25 cellular contexts compared by ENCODE assay signal in genomic region chr17:64037180-64037579, GRCh38. TPM values are rescaled to one million over a fixed set of nuclear protein-coding genes. Genes with fewer than 3 reads are reported as not detected.
DNase-seq lines count a peak whose midpoint lies in the region; ATAC-seq and TF ChIP-seq lines count a peak whose summit lies in the region.
"Had no signal": no experiment of that assay in that cellular context is flagged by ENCODE, and none has a peak within 500 bp of the region (broad histone marks: within the 10 kb centered on the region; RNA-seq: fewer than 3 reads in every experiment).

No MANE protein-coding gene starts in this region.

- no peaks in the 10 kb centered on the region for H3K9me3 Mint-ChIP-seq in CD8-positive, alpha-beta memory T cell
- no peaks in the 10 kb centered on the region for H3K9me3 Mint-ChIP-seq in effector memory CD8-positive, alpha-beta T cell
- H3K9me3 Mint-ChIP-seq in stimulated activated effector memory CD8-positive, alpha-beta T cell treated with anti-CD3 and anti-CD28 coated beads, Interleukin-12 subunit alpha, Interleukin-12 subunit beta, amount 100 ng/mL, for 72 hours = no peaks in the 10 kb centered on the region
- H3K9me3 Mint-ChIP-seq: CD4-positive, alpha-beta T cell; H9 had no signal

- H3K27me3 Mint-ChIP-seq in CD8-positive, alpha-beta memory T cell = no peaks in the 10 kb centered on the region
- no peaks in the 10 kb centered on the region for H3K27me3 Mint-ChIP-seq in effector memory CD8-positive, alpha-beta T cell
- H3K27me3 Mint-ChIP-seq: CD4-positive, alpha-beta T cell had no signal

- no peaks in the 10 kb centered on the region for H3K27me3 ChIP-seq in CD8-positive, alpha-beta memory T cell (ENCODE audit: insufficient read depth, low read length, poor library complexity, severe bottlenecking)
- no peaks in the 10 kb centered on the region for H3K27me3 ChIP-seq in colonic mucosa
- H3K27me3 ChIP-seq: BLaER1 treated with 17β-estradiol and CSF1 and Interleukin-3, amounts not matched to agents 10 nM and 100 nM had no signal

- no peak overlapping the region for H3K4me3 Mint-ChIP-seq in CD8-positive, alpha-beta memory T cell
- no peak overlapping the region for H3K4me3 Mint-ChIP-seq in effector memory CD8-positive, alpha-beta T cell
- no peak overlapping the region for H3K4me3 Mint-ChIP-seq in stimulated activated effector memory CD8-positive, alpha-beta T cell treated with anti-CD3 and anti-CD28 coated beads, Interleukin-12 subunit alpha, Interleukin-12 subunit beta, amount 100 ng/mL, for 72 hours
- H3K4me3 Mint-ChIP-seq: CD4-positive, alpha-beta T cell; H9 had no signal

- intact Hi-C loops in colonic mucosa (cut with DNase I) = no loop called here

- TF ChIP-seq CTCF in 22Rv1 (IDR thresholded peaks at IDR 0.05) (no peak), colonic mucosa (IDR thresholded peaks at IDR 0.05) (no peak)

- H3K4me1 Mint-ChIP-seq in CD8-positive, alpha-beta memory T cell = peaks cover 0 to 19% (median 16%) of the 10 kb centered on the region in 3 donors
- peaks cover 0 to 15% of the 10 kb centered on the region in 2 donors for H3K4me1 Mint-ChIP-seq in effector memory CD8-positive, alpha-beta T cell (ENCODE audit: low read depth in 2 of 2)
- peaks cover 31% of the 10 kb centered on the region for H3K4me1 Mint-ChIP-seq in stimulated activated effector memory CD8-positive, alpha-beta T cell treated with anti-CD3 and anti-CD28 coated beads, Interleukin-12 subunit alpha, Interleukin-12 subunit beta, amount 100 ng/mL, for 72 hours

- H3K27ac ChIP-seq in 22Rv1 (peak overlapping the region; percentile 83), colonic mucosa (no peak overlapping the region)
- no peak overlapping the region for H3K27ac ChIP-seq in CD8-positive, alpha-beta memory T cell (ENCODE audit: low read depth, low read length)
- H3K27ac ChIP-seq: A549; BLaER1 treated with 17β-estradiol and CSF1 and Interleukin-3, amounts not matched to agents 10 nM and 100 nM; GM23248; RWPE1 had no signal

- H3K4me1 ChIP-seq in CD8-positive, alpha-beta memory T cell (ENCODE audit: insufficient read depth, low read length) = no peaks in the 10 kb centered on the region
- no peaks in the 10 kb centered on the region for H3K4me1 ChIP-seq in colonic mucosa
- H3K4me1 ChIP-seq: A549; BLaER1 treated with 17β-estradiol and CSF1 and Interleukin-3, amounts not matched to agents 10 nM and 100 nM had no signal

- CTCF ChIA-PET in CD8-positive, alpha-beta memory T cell (lab: Charles Lee) = no interaction called here

- H3K9me3 ChIP-seq in CD8-positive, alpha-beta memory T cell (ENCODE audit: low read length) = no peaks in the 10 kb centered on the region
- no peaks in the 10 kb centered on the region for H3K9me3 ChIP-seq in colonic mucosa
- H3K9me3 ChIP-seq: A549; BLaER1 treated with 17β-estradiol and CSF1 and Interleukin-3, amounts not matched to agents 10 nM and 100 nM had no signal

- POLR2A ChIA-PET in CD8-positive, alpha-beta memory T cell (lab: Charles Lee) = no interaction called here

- H3K36me3 ChIP-seq in CD8-positive, alpha-beta memory T cell (ENCODE audit: insufficient read depth, low read length) = peaks cover 2% of the 10 kb centered on the region
- no peaks in the 10 kb centered on the region for H3K36me3 ChIP-seq in colonic mucosa

- no peak for ATAC-seq in effector memory CD8-positive, alpha-beta T cell (replicated peaks)
- no peak for ATAC-seq in stimulated activated effector memory CD8-positive, alpha-beta T cell treated with anti-CD3 and anti-CD28 coated beads, Interleukin-12 subunit alpha, Interleukin-12 subunit beta, amount 100 ng/mL, for 72 hours
- no peak for ATAC-seq in HG03280 (IDR thresholded peaks at IDR 0.05; ENCODE audit: unreplicated experiment)

- no peak overlapping the region for H3K4me3 ChIP-seq in CD8-positive, alpha-beta memory T cell (ENCODE audit: low read length)
- no peak overlapping the region for H3K4me3 ChIP-seq in colonic mucosa
- H3K4me3 ChIP-seq: A549; BLaER1 treated with 17β-estradiol and CSF1 and Interleukin-3, amounts not matched to agents 10 nM and 100 nM; GM23248; K562 had no signal

- peak overlapping the region in 5 of 8 donors; percentile 33 to 76 (median 51) for H3K27ac Mint-ChIP-seq in CD8-positive, alpha-beta memory T cell
- peak overlapping the region; percentile 26 to 59 for H3K27ac Mint-ChIP-seq in effector memory CD8-positive, alpha-beta T cell
- H3K27ac Mint-ChIP-seq in stimulated activated effector memory CD8-positive, alpha-beta T cell treated with anti-CD3 and anti-CD28 coated beads, Interleukin-12 subunit alpha, Interleukin-12 subunit beta, amount 100 ng/mL, for 72 hours = peak overlapping the region; percentile 80
- H3K27ac Mint-ChIP-seq: CD4-positive, alpha-beta T cell; H9 had no signal

- H3K9ac ChIP-seq in colonic mucosa (ENCODE audit: low read depth in 2 of 2, low read length in 2 of 2) = no peak overlapping the region
- H3K9ac ChIP-seq: BLaER1 treated with 17β-estradiol and CSF1 and Interleukin-3, amounts not matched to agents 10 nM and 100 nM; GM23248 had no signal

- H3K36me3 Mint-ChIP-seq in CD8-positive, alpha-beta memory T cell = peaks cover 8 to 44% (median 20%) of the 10 kb centered on the region in 3 donors
- peaks cover 53% of the 10 kb centered on the region for H3K36me3 Mint-ChIP-seq in effector memory CD8-positive, alpha-beta T cell (ENCODE audit: insufficient read depth)
- H3K36me3 Mint-ChIP-seq in stimulated activated effector memory CD8-positive, alpha-beta T cell treated with anti-CD3 and anti-CD28 coated beads, Interleukin-12 subunit alpha, Interleukin-12 subunit beta, amount 100 ng/mL, for 72 hours = peaks cover 81% of the 10 kb centered on the region

- DNase-seq in CD8-positive, alpha-beta memory T cell = no peak
- DNase-seq in effector memory CD8-positive, alpha-beta T cell = no peak
- no peak for DNase-seq in stimulated activated effector memory CD8-positive, alpha-beta T cell treated with anti-CD3 and anti-CD28 coated beads, Interleukin-12 subunit alpha, Interleukin-12 subunit beta, amount 100 ng/mL, for 72 hours (ENCODE audit: low spot score in 2 of 2)
- DNase-seq in occipital lobe (lab: John Stamatoyannopoulos, UW) (no peak), colonic mucosa (no peak)
- DNase-seq: Calu3; CD4-positive, alpha-beta T cell; DND-41; GM23248; Kasumi-1; NCI-H1092 treated with DMSO at 0.1 percent for 48 hours; NCI-H1436; NCI-H187 treated with DMSO at 0.1 percent for 48 hours; NCI-H2107; NCI-H446 treated with DMSO at 0.1 percent for 48 hours; NCI-H526; SHP77 had no signal

RNA-seq across cellular contexts. Expression of gene ICAM2, which starts 16.7 kb away (rescaled TPM):
- 10 to 100 TPM; 77.4 to 80.7 TPM for total RNA-seq in CD8-positive, alpha-beta memory T cell
- polyA plus RNA-seq in CD8-positive, alpha-beta memory T cell = 301 TPM
- 8.4 TPM for total RNA-seq in occipital lobe
- total RNA-seq in colonic mucosa = 1 to 10 TPM; 9.2 to 9.5 TPM
- polyA plus RNA-seq: A549 had no signal

RNA-seq across cellular contexts. Expression of gene PRR29, which starts 39.0 kb away (rescaled TPM):
- under 1 TPM; 0.24 to 0.51 TPM for total RNA-seq in CD8-positive, alpha-beta memory T cell
- 4.1 TPM for polyA plus RNA-seq in CD8-positive, alpha-beta memory T cell
- total RNA-seq in occipital lobe = 0.78 TPM
- under 1 TPM in 1 of 2 donors, not detected in 1; 0.16 TPM for total RNA-seq in colonic mucosa
- total RNA-seq: GM23248, K562, SK-MEL-5 had no signal
- polyA plus RNA-seq: GM23248 had no signal
